In the genomic region with DNA sequence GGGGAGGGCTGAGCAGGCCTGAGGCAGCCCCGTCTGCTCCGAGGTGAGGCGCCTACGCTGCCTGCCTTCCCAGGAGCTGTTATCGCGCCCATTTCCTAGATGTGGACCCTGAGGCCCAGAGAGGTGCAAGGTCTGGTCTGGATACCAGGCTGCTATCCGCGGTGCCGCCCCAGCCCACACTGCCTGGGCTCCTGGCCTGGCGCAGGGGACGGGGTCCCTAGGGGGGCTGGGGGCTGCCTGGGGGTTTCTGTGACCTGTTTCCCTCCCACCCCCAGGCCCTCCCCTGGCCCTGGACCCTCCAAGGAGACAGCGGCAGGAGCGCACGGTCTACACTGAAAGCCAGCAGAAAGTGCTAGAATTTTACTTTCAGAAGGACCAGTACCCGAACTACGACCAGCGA, we compare ENCODE assay signal across 7 cellular contexts. TPM values are rescaled to one million over a fixed set of nuclear protein-coding genes. Genes with fewer than 3 reads are reported as not detected.
"Had no signal": no experiment of that assay in that cellular context is flagged by ENCODE, and none has a peak within 500 bp of the region (broad histone marks: within the 10 kb centered on the region; RNA-seq: fewer than 3 reads in every experiment).

No MANE protein-coding gene starts in this region.

RNA-seq across cellular contexts. Expression of a gene that starts 0.8 kb away (rescaled TPM):
- total RNA-seq: GM23248, GM23338, H1, H4, H7, H9, HFFc6 had no signal
- polyA plus RNA-seq: GM23248, GM23338, H1 had no signal

RNA-seq across cellular contexts. Expression of a gene that starts 26.3 kb away (rescaled TPM):
- total RNA-seq: GM23248, GM23338, H1, H4, H7, H9, HFFc6 had no signal
- polyA plus RNA-seq: GM23248, GM23338, H1 had no signal

RNA-seq across cellular contexts. Expression of a gene that starts 38.1 kb away (rescaled TPM):
- total RNA-seq: GM23248, GM23338, H1, H4, HFFc6 had no signal
- polyA plus RNA-seq: GM23248 had no signal

RNA-seq across cellular contexts. Expression of a gene that starts 55.5 kb away (rescaled TPM):
- total RNA-seq: GM23248, H1, H4, H7, H9, HFFc6 had no signal
- polyA plus RNA-seq: GM23248, GM23338 had no signal
